Comparison of ENCODE assay signal across 1 cellular context in genomic region chr6:100948381-100949133, GRCh38.
TF ChIP-seq lines count a peak whose summit lies in the region.

No MANE protein-coding gene starts in this region.

TF ChIP-seq in HepG2, 621 proteins besides CTCF, POLR2A, EP300 and RAD21 (continued from another document and continues in another):
- no peak for TF ChIP-seq SNAI1 (CRISPR knock-in tag; IDR thresholded peaks at IDR 0.05; ENCODE audit: borderline replicate concordance)
- TF ChIP-seq LRRFIP1 (CRISPR knock-in tag; conservative IDR thresholded peaks at IDR 0.05): no peak
- TF ChIP-seq HOXA9 (CRISPR knock-in tag; IDR thresholded peaks at IDR 0.05; ENCODE audit: borderline replicate concordance): no peak
- no peak for TF ChIP-seq SAFB2 (CRISPR knock-in tag; IDR thresholded peaks at IDR 0.05; ENCODE audit: borderline replicate concordance, low read depth)
- no peak for TF ChIP-seq MTF2 (CRISPR knock-in tag; IDR thresholded peaks at IDR 0.05; ENCODE audit: borderline replicate concordance)
- peak; percentile 65 for TF ChIP-seq NCOA2 (CRISPR knock-in tag; IDR thresholded peaks at IDR 0.05)
- TF ChIP-seq PTBP1 (IDR thresholded peaks at IDR 0.05; ENCODE audit: low read depth, low read length, poor library complexity, severe bottlenecking): no peak
- no peak for TF ChIP-seq ZNF225 (CRISPR knock-in tag; IDR thresholded peaks at IDR 0.05)
- no peak for TF ChIP-seq SSRP1 (CRISPR knock-in tag; IDR thresholded peaks at IDR 0.05)
- TF ChIP-seq ZSCAN25 (CRISPR knock-in tag; IDR thresholded peaks at IDR 0.05): no peak
- TF ChIP-seq THAP7 (CRISPR knock-in tag; IDR thresholded peaks at IDR 0.05): no peak
- no peak for TF ChIP-seq ZNF326 (CRISPR knock-in tag; IDR thresholded peaks at IDR 0.05; ENCODE audit: borderline replicate concordance)
- TF ChIP-seq XRCC5 (optimal IDR thresholded peaks at IDR 0.05; ENCODE audit: low read length): no peak
- TF ChIP-seq STAT6 (CRISPR knock-in tag; IDR thresholded peaks at IDR 0.05; ENCODE audit: borderline replicate concordance): no peak
- no peak for TF ChIP-seq ZNF441 (CRISPR knock-in tag; IDR thresholded peaks at IDR 0.05; ENCODE audit: borderline replicate concordance)
- TF ChIP-seq ZNF138 (CRISPR knock-in tag; IDR thresholded peaks at IDR 0.05; ENCODE audit: low read depth): no peak
- TF ChIP-seq CSRNP2 (CRISPR knock-in tag; conservative IDR thresholded peaks at IDR 0.05; ENCODE audit: low read depth): no peak
- TF ChIP-seq SNAPC5 (CRISPR knock-in tag; IDR thresholded peaks at IDR 0.05; ENCODE audit: borderline replicate concordance): no peak
- peak; percentile 71 for TF ChIP-seq ARID3A (IDR thresholded peaks at IDR 0.05; ENCODE audit: low read depth, low read length)
- peak; percentile 65; the same call in 1 of the 2 replicates for TF ChIP-seq SOX5 (CRISPR knock-in tag; IDR thresholded peaks at IDR 0.05; ENCODE audit: borderline replicate concordance)
- no peak for TF ChIP-seq ZFY (CRISPR knock-in tag; IDR thresholded peaks at IDR 0.05)
- no peak for TF ChIP-seq ZBTB10 (CRISPR knock-in tag; IDR thresholded peaks at IDR 0.05; ENCODE audit: borderline replicate concordance)
- no peak for TF ChIP-seq GZF1 (CRISPR knock-in tag; IDR thresholded peaks at IDR 0.05)
- 0 out of 2 replicates have a peak, but pooled peaks have one; percentile 37 for TF ChIP-seq NR2C2 (CRISPR knock-in tag; IDR thresholded peaks at IDR 0.05; ENCODE audit: borderline replicate concordance)
- TF ChIP-seq ZNF276 (CRISPR knock-in tag; IDR thresholded peaks at IDR 0.05; ENCODE audit: low read depth): no peak
- no peak for TF ChIP-seq DMTF1 (CRISPR knock-in tag; IDR thresholded peaks at IDR 0.05)
- TF ChIP-seq DDIT3 (CRISPR knock-in tag; IDR thresholded peaks at IDR 0.05): no peak
- TF ChIP-seq ZMAT3 (CRISPR knock-in tag; conservative IDR thresholded peaks at IDR 0.05): no peak
- TF ChIP-seq ZNF740 (CRISPR knock-in tag; IDR thresholded peaks at IDR 0.05): no peak
- no peak for TF ChIP-seq ZBTB38 (CRISPR knock-in tag; IDR thresholded peaks at IDR 0.05)
- TF ChIP-seq NFE2 (CRISPR knock-in tag; IDR thresholded peaks at IDR 0.05): no peak
- no peak for TF ChIP-seq PAWR (CRISPR knock-in tag; IDR thresholded peaks at IDR 0.05; ENCODE audit: borderline replicate concordance)
- no peak for TF ChIP-seq TOE1 (CRISPR knock-in tag; IDR thresholded peaks at IDR 0.05)
- no peak for TF ChIP-seq HMGXB3 (CRISPR knock-in tag; IDR thresholded peaks at IDR 0.05; ENCODE audit: borderline replicate concordance)
